In the genomic region with DNA sequence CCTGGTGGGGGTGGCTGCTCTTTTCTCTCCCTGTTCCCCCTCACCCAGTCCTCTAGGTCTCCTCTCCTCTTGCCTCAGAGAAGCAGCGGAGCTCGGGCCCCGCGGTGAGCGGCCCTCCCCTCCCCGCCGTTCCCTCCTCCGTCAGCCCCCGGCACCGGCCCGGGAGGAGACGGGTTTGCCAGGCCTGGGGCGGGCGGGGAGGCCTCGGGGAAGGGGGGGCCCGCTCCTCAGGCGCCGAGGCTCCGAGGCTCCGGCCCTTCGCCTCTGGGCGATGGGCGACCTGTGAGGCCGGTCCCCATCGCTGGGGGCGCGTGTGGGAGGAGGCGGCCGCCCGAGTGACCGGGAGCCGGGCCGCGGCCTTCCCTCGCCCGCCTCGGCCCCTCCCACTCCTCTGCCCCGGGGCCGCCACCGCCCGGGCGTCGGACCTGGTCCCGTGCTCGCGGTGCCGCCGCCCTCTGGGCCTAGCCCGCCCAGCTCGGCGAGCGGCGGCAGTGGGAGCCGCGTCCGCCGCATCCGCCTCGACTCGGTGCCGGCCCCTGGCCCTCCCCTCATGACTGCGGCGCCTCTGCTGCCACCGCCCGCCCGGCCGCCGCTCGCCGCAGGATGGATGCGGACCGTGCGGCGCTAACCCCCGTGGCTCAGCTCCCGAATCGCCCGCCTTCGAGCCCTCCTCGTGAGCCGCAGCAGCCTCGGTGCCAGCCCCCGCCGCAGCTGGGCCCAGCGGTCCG, we compare ENCODE assay signal across 1 cellular context.
TF ChIP-seq lines count a peak whose summit lies in the region.

No MANE protein-coding gene starts in this region.

TF ChIP-seq in WTC11, 78 proteins besides CTCF, POLR2A, EP300 and RAD21 (continued from another document):
- TF ChIP-seq, protein P1, sequence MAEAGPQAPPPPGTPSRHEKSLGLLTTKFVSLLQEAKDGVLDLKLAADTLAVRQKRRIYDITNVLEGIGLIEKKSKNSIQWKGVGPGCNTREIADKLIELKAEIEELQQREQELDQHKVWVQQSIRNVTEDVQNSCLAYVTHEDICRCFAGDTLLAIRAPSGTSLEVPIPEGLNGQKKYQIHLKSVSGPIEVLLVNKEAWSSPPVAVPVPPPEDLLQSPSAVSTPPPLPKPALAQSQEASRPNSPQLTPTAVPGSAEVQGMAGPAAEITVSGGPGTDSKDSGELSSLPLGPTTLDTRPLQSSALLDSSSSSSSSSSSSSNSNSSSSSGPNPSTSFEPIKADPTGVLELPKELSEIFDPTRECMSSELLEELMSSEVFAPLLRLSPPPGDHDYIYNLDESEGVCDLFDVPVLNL (CRISPR knock-in tag; IDR thresholded peaks at IDR 0.05; ENCODE audit: borderline replicate concordance, low read depth), result 0 out of 2 replicates have a peak, but pooled peaks have one; percentile 33
